ENCODE assay signal across 16 cellular contexts in genomic region chr1:173212952-173213491, GRCh38. TPM values are rescaled to one million over a fixed set of nuclear protein-coding genes. Genes with fewer than 3 reads are reported as not detected.
A peak's percentile ranks its signal among the peaks of the same experiment; 100 is the strongest.
DNase-seq lines count a peak whose midpoint lies in the region; ATAC-seq, FAIRE-seq and TF ChIP-seq lines count a peak whose summit lies in the region.
"Had no signal": no experiment of that assay in that cellular context is flagged by ENCODE, and none has a peak within 500 bp of the region (broad histone marks: within the 10 kb centered on the region; RNA-seq: fewer than 3 reads in every experiment).

No MANE protein-coding gene starts in this region.

- H3K36me3 Mint-ChIP-seq in activated naive CD4-positive, alpha-beta T cell treated with anti-CD3 and anti-CD28 coated beads, Interleukin-2, amount 50 U/mL, for 72 hours = no peaks in the 10 kb centered on the region
- H3K36me3 Mint-ChIP-seq in activated naive CD4-positive, alpha-beta T cell treated with anti-CD3 and anti-CD28 coated beads, Interleukin-2, amount 10 ng/mL, durations not matched to agents 7 days and 5 days = peaks cover 1% of the 10 kb centered on the region
- H3K36me3 Mint-ChIP-seq in stimulated activated naive CD8-positive, alpha-beta T cell treated with anti-CD3 and anti-CD28 coated beads, Interleukin-15, Interleukin-2, amounts not matched to agents 100 ng/mL and 50 ng/mL, for 24 hours (ENCODE audit: low read depth) = no peaks in the 10 kb centered on the region
- H3K36me3 Mint-ChIP-seq: WTC11 had no signal

- FAIRE-seq in GM12892 (lab: Jason Lieb, UNC) = no peak
- FAIRE-seq: A204.1 had no signal

- ATAC-seq in activated naive CD4-positive, alpha-beta T cell treated with anti-CD3 and anti-CD28 coated beads, Interleukin-2, amount 50 U/mL, for 72 hours = peak; percentile 64 to 82
- ATAC-seq in GM21737 (IDR thresholded peaks at IDR 0.05; ENCODE audit: unreplicated experiment) (peak; percentile 65), HG03175 (IDR thresholded peaks at IDR 0.05; ENCODE audit: unreplicated experiment) (peak; percentile 89)
- ATAC-seq: sciatic nerve, WTC11 had no signal

- H3K4me1 Mint-ChIP-seq in activated naive CD4-positive, alpha-beta T cell treated with anti-CD3 and anti-CD28 coated beads, Interleukin-2, amount 10 ng/mL, durations not matched to agents 7 days and 5 days = peaks cover 5% of the 10 kb centered on the region
- H3K4me1 Mint-ChIP-seq in stimulated activated naive CD8-positive, alpha-beta T cell treated with anti-CD3 and anti-CD28 coated beads, Interleukin-15, Interleukin-2, amounts not matched to agents 100 ng/mL and 50 ng/mL, for 24 hours (ENCODE audit: low read depth) = peaks cover 24% of the 10 kb centered on the region

- no peak for TF ChIP-seq POLR2A in GM12892 (IDR thresholded peaks at IDR 0.05; ENCODE audit: low read depth, low read length)

- H3K27me3 Mint-ChIP-seq in activated naive CD4-positive, alpha-beta T cell treated with anti-CD3 and anti-CD28 coated beads, Interleukin-2, amount 10 ng/mL, durations not matched to agents 7 days and 5 days = peaks cover 17% of the 10 kb centered on the region
- H3K27me3 Mint-ChIP-seq in stimulated activated naive CD8-positive, alpha-beta T cell treated with anti-CD3 and anti-CD28 coated beads, Interleukin-15, Interleukin-2, amounts not matched to agents 100 ng/mL and 50 ng/mL, for 24 hours = peaks cover 11% of the 10 kb centered on the region

- CTCF ChIA-PET in activated naive CD4-positive, alpha-beta T cell treated with anti-CD3 and anti-CD28 coated beads, Interleukin-2, amount 10 ng/mL, durations not matched to agents 7 days and 5 days (lab: Charles Lee) = interaction anchor here (1.2 kb wide), 1 partner anchor 468 kb away, joined by 4 read pairs; no protein-coding TSS in a partner anchor

- no peak for DNase-seq in activated naive CD4-positive, alpha-beta T cell treated with anti-CD3 and anti-CD28 coated beads, Interleukin-2, amount 50 U/mL, for 72 hours (ENCODE audit: low spot score in 2 of 2)
- DNase-seq in activated naive CD4-positive, alpha-beta T cell treated with anti-CD3 and anti-CD28 coated beads, Interleukin-2, amount 10 ng/mL, durations not matched to agents 7 days and 5 days = no peak
- DNase-seq in GM12892 (ENCODE audit: insufficient read length) = no peak
- no peak for DNase-seq in NCI-H2227 (lab: John Stamatoyannopoulos, UW; ENCODE audit: unreplicated experiment)
- no peak for DNase-seq in germinal center (ENCODE audit: low spot score)
- DNase-seq: DMS79 treated with DMSO at 0.1 percent for 48 hours, esophagus squamous epithelium, immature natural killer cell, SHP77 had no signal

- no peak overlapping the region for H3K4me3 Mint-ChIP-seq in activated naive CD4-positive, alpha-beta T cell treated with anti-CD3 and anti-CD28 coated beads, Interleukin-2, amount 10 ng/mL, durations not matched to agents 7 days and 5 days
- H3K4me3 Mint-ChIP-seq in stimulated activated naive CD8-positive, alpha-beta T cell treated with anti-CD3 and anti-CD28 coated beads, Interleukin-15, Interleukin-2, amounts not matched to agents 100 ng/mL and 50 ng/mL, for 24 hours = no peak overlapping the region
- H3K4me3 Mint-ChIP-seq: immature natural killer cell, WTC11 had no signal

- H3K9me3 Mint-ChIP-seq in activated naive CD4-positive, alpha-beta T cell treated with anti-CD3 and anti-CD28 coated beads, Interleukin-2, amount 50 U/mL, for 72 hours = no peaks in the 10 kb centered on the region
- H3K9me3 Mint-ChIP-seq in activated naive CD4-positive, alpha-beta T cell treated with anti-CD3 and anti-CD28 coated beads, Interleukin-2, amount 10 ng/mL, durations not matched to agents 7 days and 5 days = no peaks in the 10 kb centered on the region
- no peaks in the 10 kb centered on the region for H3K9me3 Mint-ChIP-seq in stimulated activated naive CD8-positive, alpha-beta T cell treated with anti-CD3 and anti-CD28 coated beads, Interleukin-15, Interleukin-2, amounts not matched to agents 100 ng/mL and 50 ng/mL, for 24 hours
- H3K9me3 Mint-ChIP-seq: activated T-helper 2 cell treated with anti-CD3 and anti-CD28 coated beads, Interferon-gamma antibody, Interleukin-2, Interleukin-4, amounts not matched to agents 10 μg/mL and 5 μg/mL and 100 μg/mL, durations not matched to agents 14 hours and 24 hours and 36 hours; immature natural killer cell; WTC11 had no signal

- no peak overlapping the region for H3K27ac Mint-ChIP-seq in activated naive CD4-positive, alpha-beta T cell treated with anti-CD3 and anti-CD28 coated beads, Interleukin-2, amount 50 U/mL, for 72 hours
- H3K27ac Mint-ChIP-seq in activated naive CD4-positive, alpha-beta T cell treated with anti-CD3 and anti-CD28 coated beads, Interleukin-2, amount 10 ng/mL, durations not matched to agents 7 days and 5 days = no peak overlapping the region
- peak overlapping the region; percentile 0 for H3K27ac Mint-ChIP-seq in stimulated activated naive CD8-positive, alpha-beta T cell treated with anti-CD3 and anti-CD28 coated beads, Interleukin-15, Interleukin-2, amounts not matched to agents 100 ng/mL and 50 ng/mL, for 24 hours
- H3K27ac Mint-ChIP-seq: activated T-helper 2 cell treated with anti-CD3 and anti-CD28 coated beads, Interferon-gamma antibody, Interleukin-2, Interleukin-4, amounts not matched to agents 10 μg/mL and 5 μg/mL and 100 μg/mL, durations not matched to agents 14 hours and 24 hours and 36 hours; immature natural killer cell; WTC11 had no signal

RNA-seq across cellular contexts. Expression of gene TNFSF4, which starts 5.9 kb away (rescaled TPM):
- total RNA-seq in activated naive CD4-positive, alpha-beta T cell treated with anti-CD3 and anti-CD28 coated beads, Interleukin-2, amount 50 U/mL, for 72 hours = 1 to 10 TPM in 1 of 2 donors, under 1 TPM in 1; 0.82 to 3.0 TPM
- polyA plus RNA-seq in GM12892 (2012; ENCODE audit: missing spikeins) = 12.2 TPM
